ENCODE assay signal across 20 cellular contexts in the genomic region with DNA sequence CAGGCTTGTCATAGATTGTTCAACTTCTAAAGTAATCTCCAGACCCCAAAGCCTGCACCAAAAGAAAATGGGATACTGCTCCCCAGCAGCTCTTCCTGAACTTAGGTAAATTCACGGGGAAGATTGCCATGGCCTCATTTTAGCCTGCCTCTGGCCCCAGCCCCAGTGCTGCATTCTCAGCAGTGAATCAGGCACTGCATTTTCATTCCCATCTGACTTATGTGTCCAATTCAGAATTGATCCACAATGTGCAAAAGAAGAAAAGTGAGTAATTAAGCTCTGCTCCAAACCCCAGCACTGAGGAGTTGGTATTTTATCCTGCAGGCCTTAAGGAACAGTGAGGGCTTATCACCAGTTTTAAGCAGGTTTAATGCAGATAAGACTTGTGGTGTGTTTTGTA.
A peak's percentile ranks its signal among the peaks of the same experiment; 100 is the strongest.
DNase-seq lines count a peak whose midpoint lies in the region; ATAC-seq, FAIRE-seq and TF ChIP-seq lines count a peak whose summit lies in the region.
"Had no signal": no experiment of that assay in that cellular context is flagged by ENCODE, and none has a peak within 500 bp of the region (broad histone marks: within the 10 kb centered on the region; RNA-seq: fewer than 3 reads in every experiment).

No MANE protein-coding gene starts in this region.

- H3K9me3 Mint-ChIP-seq in astrocyte (ENCODE audit: unreplicated experiment): no peaks in the 10 kb centered on the region
- H3K9me3 Mint-ChIP-seq: CD8-positive, alpha-beta T cell had no signal

- H3K9me3 ChIP-seq in left ventricle myocardium inferior (replicated peaks): no peaks in the 10 kb centered on the region
- H3K9me3 ChIP-seq in astrocyte (ENCODE audit: insufficient read depth, low read depth, low read length): no peaks in the 10 kb centered on the region
- no peaks in the 10 kb centered on the region for H3K9me3 ChIP-seq in mesenchymal stem cell (ENCODE audit: control insufficient read depth, low read length)
- H3K9me3 ChIP-seq: BLaER1, HAP-1 had no signal

- H3K23ac ChIP-seq in mesenchymal stem cell (ENCODE audit: low read length in 2 of 2): no peak overlapping the region

- no peak overlapping the region for H2BK15ac ChIP-seq in mesenchymal stem cell (ENCODE audit: low read depth, poor library complexity, severe bottlenecking)

- H3K27ac ChIP-seq in left ventricle myocardium inferior (replicated peaks) (peak overlapping the region; percentile 74), astrocyte (ENCODE audit: low read depth, low read length) (no peak overlapping the region), mesenchymal stem cell (ENCODE audit: low read length, poor library complexity, severe bottlenecking) (no peak overlapping the region)
- H3K27ac ChIP-seq: BLaER1, SK-N-MC had no signal

- no peak overlapping the region for H3K4me2 ChIP-seq in astrocyte (ENCODE audit: low read length)
- no peak overlapping the region for H3K4me2 ChIP-seq in mesenchymal stem cell (ENCODE audit: low read length, poor library complexity, severe bottlenecking)
- H3K4me2 ChIP-seq: BLaER1 had no signal

- no peaks in the 10 kb centered on the region for H3K27me3 Mint-ChIP-seq in astrocyte (ENCODE audit: low read depth, unreplicated experiment)

- peak overlapping the region; percentile 50 for H4K8ac ChIP-seq in mesenchymal stem cell (ENCODE audit: low read length)

- no peak overlapping the region for H4K91ac ChIP-seq in mesenchymal stem cell (ENCODE audit: low read length)

- H3K9ac ChIP-seq in astrocyte (ENCODE audit: low read length) (no peak overlapping the region), mesenchymal stem cell (ENCODE audit: low read length) (no peak overlapping the region)
- H3K9ac ChIP-seq: BLaER1 had no signal

- intact Hi-C loops in left ventricle myocardium inferior (cut with micrococcal nuclease): no loop called here
- intact Hi-C loops in Right ventricle myocardium superior (cut with DNase I): loop anchor here (10.0 kb wide), 1 partner anchor 105 kb away; no protein-coding TSS in a partner anchor

- ATAC-seq in Right ventricle myocardium superior (ENCODE audit: poor library complexity): no peak
- no peak for ATAC-seq in GM18870 (IDR thresholded peaks at IDR 0.05; ENCODE audit: unreplicated experiment)
- ATAC-seq in HG03378 (IDR thresholded peaks at IDR 0.05; ENCODE audit: unreplicated experiment): no peak
- no peak for ATAC-seq in GM18517 (IDR thresholded peaks at IDR 0.05; ENCODE audit: unreplicated experiment)
- ATAC-seq: CD8-positive, alpha-beta T cell; K562 had no signal

- no peak overlapping the region for H3K4ac ChIP-seq in mesenchymal stem cell (ENCODE audit: low read depth in 1 of 2, low read length in 2 of 2)

- 100% methylated on average over 1 of the region's 1 CpG for WGBS in mesenchymal stem cell

- no peak overlapping the region for H2AK5ac ChIP-seq in mesenchymal stem cell (ENCODE audit: low read length, severe bottlenecking)

- no peaks in the 10 kb centered on the region for H3K36me3 Mint-ChIP-seq in astrocyte (ENCODE audit: low read depth, unreplicated experiment)
- H3K36me3 Mint-ChIP-seq: CD8-positive, alpha-beta T cell had no signal

- no peaks in the 10 kb centered on the region for H4K20me1 ChIP-seq in astrocyte (ENCODE audit: insufficient read depth, low read length)
- H4K20me1 ChIP-seq: BLaER1 had no signal

- no peak overlapping the region for H2BK5ac ChIP-seq in mesenchymal stem cell (ENCODE audit: low read depth, low read length, poor library complexity, severe bottlenecking)

- no peak overlapping the region for H2AFZ ChIP-seq in astrocyte (ENCODE audit: low read depth, low read length)
- H2AFZ ChIP-seq in mesenchymal stem cell (ENCODE audit: low read depth, low read length): no peak overlapping the region

- peak; percentile 85 for FAIRE-seq in astrocyte (lab: Jason Lieb, UNC)
- FAIRE-seq: K562 had no signal

- H3K27ac Mint-ChIP-seq in astrocyte (ENCODE audit: unreplicated experiment): peak overlapping the region; percentile 62
- H3K27ac Mint-ChIP-seq: CD8-positive, alpha-beta T cell had no signal

- no peaks in the 10 kb centered on the region for H3K79me1 ChIP-seq in mesenchymal stem cell (replicated peaks; ENCODE audit: low read length, poor library complexity, severe bottlenecking)

- no peak overlapping the region for H2BK120ac ChIP-seq in mesenchymal stem cell (ENCODE audit: low read depth, low read length)

- no peaks in the 10 kb centered on the region for H3K79me2 ChIP-seq in astrocyte (ENCODE audit: insufficient read depth, low read length)

- H3K4me3 ChIP-seq in left ventricle myocardium inferior (no peak overlapping the region), astrocyte (ENCODE audit: insufficient read depth, low read depth, low read length) (no peak overlapping the region), mesenchymal stem cell (ENCODE audit: insufficient read depth in 1 of 2, low read depth in 1 of 2, low read length in 2 of 2) (no peak overlapping the region)
- H3K4me3 ChIP-seq: BLaER1, HAP-1, K562, SK-N-MC had no signal

- no peak for DNase-seq in left ventricle myocardium inferior
- no peak for DNase-seq in Right ventricle myocardium superior
- DNase-seq in astrocyte (ENCODE audit: low read depth): peak; percentile 18
- DNase-seq in mesenchymal stem cell: no peak
- DNase-seq in HuH-7 (ENCODE audit: low spot score): no peak
- DNase-seq: 8988T; CD8-positive, alpha-beta T cell; DMS53; NCI-H1105 treated with DMSO at 0.1 percent for 48 hours; NCI-H1694; NCI-H748 treated with DMSO at 0.1 percent for 48 hours; NK-92 treated with Interleukin-12 subunit alpha and Interleukin-12 subunit beta, amount 100 ng/mL, for 24 hours; SHP77 had no signal

- H3K4me1 Mint-ChIP-seq in astrocyte (ENCODE audit: low read depth, unreplicated experiment): peaks cover 33% of the 10 kb centered on the region

- H3K14ac ChIP-seq in mesenchymal stem cell (ENCODE audit: low read length in 2 of 2): no peak overlapping the region

- H2BK12ac ChIP-seq in mesenchymal stem cell (ENCODE audit: low read length in 2 of 2): no peak overlapping the region

- TF ChIP-seq CTCF in left ventricle myocardium inferior (IDR thresholded peaks at IDR 0.05; ENCODE audit: borderline replicate concordance): no peak
- no peak for TF ChIP-seq CTCF in astrocyte (IDR thresholded peaks at IDR 0.05; ENCODE audit: insufficient read depth, low read depth, low read length)

- peaks cover 26% of the 10 kb centered on the region for H3K4me1 ChIP-seq in left ventricle myocardium inferior
- H3K4me1 ChIP-seq in astrocyte (ENCODE audit: insufficient read depth, low read length): peaks cover 17% of the 10 kb centered on the region
- no peaks in the 10 kb centered on the region for H3K4me1 ChIP-seq in mesenchymal stem cell (ENCODE audit: control insufficient read depth, insufficient read depth, low read depth, low read length)
- H3K4me1 ChIP-seq: BLaER1, HAP-1 had no signal

- no peaks in the 10 kb centered on the region for H3K27me3 ChIP-seq in left ventricle myocardium inferior (ENCODE audit: low read depth)
- H3K27me3 ChIP-seq in astrocyte (ENCODE audit: insufficient read depth, low read length): no peaks in the 10 kb centered on the region
- no peaks in the 10 kb centered on the region for H3K27me3 ChIP-seq in mesenchymal stem cell (ENCODE audit: control insufficient read depth in 1 of 2, insufficient read depth in 1 of 2, low read length in 2 of 2)
- H3K27me3 ChIP-seq: BLaER1 had no signal

- H3K36me3 ChIP-seq in left ventricle myocardium inferior (no peaks in the 10 kb centered on the region), astrocyte (ENCODE audit: insufficient read depth, low read length) (no peaks in the 10 kb centered on the region), mesenchymal stem cell (ENCODE audit: control insufficient read depth in 1 of 2, insufficient read depth in 2 of 2, low read depth in 1 of 2, low read length in 2 of 2) (no peaks in the 10 kb centered on the region)
- H3K36me3 ChIP-seq: BLaER1, HAP-1 had no signal

- peak overlapping the region in 1 of 2 experiments; percentile 39 for H3K18ac ChIP-seq in mesenchymal stem cell (ENCODE audit: low read depth in 1 of 2, low read length in 2 of 2)

- H3K4me3 Mint-ChIP-seq in astrocyte (ENCODE audit: unreplicated experiment): no peak overlapping the region
- H3K4me3 Mint-ChIP-seq: CD8-positive, alpha-beta T cell had no signal
